In genomic region chr4:83043801-83044407, GRCh38 we compare ENCODE assay signal across 15 cellular contexts. TPM values are rescaled to one million over a fixed set of nuclear protein-coding genes. Genes with fewer than 3 reads are reported as not detected.
DNase-seq lines count a peak whose midpoint lies in the region; ATAC-seq lines count a peak whose summit lies in the region.
"Had no signal": no experiment of that assay in that cellular context is flagged by ENCODE, and none has a peak within 500 bp of the region (broad histone marks: within the 10 kb centered on the region; RNA-seq: fewer than 3 reads in every experiment).

No MANE protein-coding gene starts in this region.

- H3K4me3 ChIP-seq in Jurkat, Clone E6-1 (ENCODE audit: low read length) = no peak overlapping the region
- H3K4me3 ChIP-seq: lung, right lobe of liver had no signal

- intact Hi-C loops in Right ventricle myocardium inferior (cut with DNase I) = no loop called here

- DNase-seq in AG08395 (ENCODE audit: low spot score) (peak; percentile 46), amniotic epithelial cell (ENCODE audit: low read depth) (peak; percentile 91), hepatic stellate cell (ENCODE audit: low spot score) (peak; percentile 41), Right ventricle myocardium inferior (ENCODE audit: missing footprints) (no peak), anterior cingulate cortex (lab: John Stamatoyannopoulos, UW) (no peak)
- DNase-seq in Jurkat, Clone E6-1 (ENCODE audit: low read depth, low spot score) = peak; percentile 19
- DNase-seq in stimulated activated CD4-positive, alpha-beta T cell treated with anti-CD3 and anti-CD28 coated beads, Interleukin-4, amount 100 ng/mL, for 4 hours = no peak
- DNase-seq: activated naive CD8-positive, alpha-beta T cell treated with anti-CD3 and anti-CD28 coated beads, Interleukin-2, amount 10 ng/mL, durations not matched to agents 7 days and 5 days; activated T-cell treated with anti-CD3 and anti-CD28 coated beads, Interleukin-2, amount 50 U/mL, for 24 hours; Kasumi-1; NCI-H187 treated with DMSO at 0.1 percent for 48 hours; right lobe of liver; stimulated activated naive CD4-positive, alpha-beta T cell had no signal

- ATAC-seq in GM19023 (IDR thresholded peaks at IDR 0.05; ENCODE audit: unreplicated experiment) (no peak), Right ventricle myocardium inferior (no peak)
- ATAC-seq: right lobe of liver had no signal

RNA-seq across cellular contexts. Expression of gene COPS4, which starts 8.9 kb away (rescaled TPM):
- polyA plus RNA-seq in Jurkat, Clone E6-1 (2012; ENCODE audit: insufficient read depth, insufficient read length) = 87.6 TPM
- 50.4 TPM for total RNA-seq in Right ventricle myocardium inferior

RNA-seq across cellular contexts. Expression of gene LIN54, which starts 33.3 kb away (rescaled TPM):
- 16.3 TPM for polyA plus RNA-seq in Jurkat, Clone E6-1 (2012; ENCODE audit: insufficient read depth, insufficient read length)
- 7.4 TPM for total RNA-seq in Right ventricle myocardium inferior

Comparison
In these comparisons a context has a peak if more than half of its experiments do, and no peak if none do; other contexts are left out.
1. DNase-seq: peak in AG08395 (single experiment), Jurkat, Clone E6-1 (single experiment), amniotic epithelial cell (single experiment) and hepatic stellate cell (single experiment); none in stimulated activated CD4-positive, alpha-beta T cell treated with anti-CD3 and anti-CD28 coated beads, Interleukin-4, amount 100 ng/mL, for 4 hours (0 of 2), Right ventricle myocardium inferior (single experiment) and anterior cingulate cortex (0 of 58).